8 cellular contexts compared by ENCODE assay signal in the genomic region with DNA sequence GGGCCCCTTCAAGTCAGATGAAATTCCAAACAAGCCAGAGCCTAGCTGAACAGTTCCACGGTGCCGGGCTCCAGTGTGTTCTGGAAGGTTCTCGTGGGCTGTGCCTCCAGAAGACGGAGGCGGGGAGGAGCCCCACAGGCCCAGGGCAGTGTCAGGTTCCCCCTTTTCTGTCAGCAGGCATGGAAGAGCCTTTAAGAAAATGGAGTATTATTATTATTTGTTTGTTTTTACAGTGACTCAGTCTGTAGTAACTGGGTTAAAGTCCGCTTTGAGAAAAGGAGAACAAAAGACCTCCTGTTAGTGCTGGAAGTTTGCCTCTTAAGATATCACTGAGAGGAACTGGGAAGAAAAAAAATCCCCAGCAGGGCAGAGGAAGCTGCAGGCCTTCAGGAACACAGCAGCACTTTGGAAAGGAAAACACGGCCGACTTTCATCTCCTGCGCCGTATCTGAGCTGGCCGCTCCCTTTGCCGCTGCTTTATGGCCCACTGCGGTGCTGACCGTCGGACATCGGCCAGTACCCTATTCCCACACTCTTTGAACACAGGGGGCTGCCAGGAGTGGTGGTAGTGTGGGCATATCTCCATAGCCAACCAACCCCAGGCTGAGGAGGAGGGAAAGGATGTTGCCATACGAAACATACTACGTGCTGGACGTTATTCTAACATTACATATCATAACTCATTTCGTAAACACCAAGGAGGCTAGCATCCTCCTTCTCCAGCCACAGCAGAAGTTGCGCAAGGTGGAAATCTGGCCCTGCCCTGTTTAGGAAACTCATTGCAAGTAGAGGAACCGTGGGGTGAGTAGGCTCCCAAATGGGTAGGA.
DNase-seq lines count a peak whose midpoint lies in the region; ATAC-seq and TF ChIP-seq lines count a peak whose summit lies in the region.

No MANE protein-coding gene starts in this region.

- peak overlapping the region; percentile 80 for H2AFZ ChIP-seq in ACC112 (ENCODE audit: low read length, unreplicated experiment)

- H3K4me3 Mint-ChIP-seq in naive thymus-derived CD4-positive, alpha-beta T cell: no peak overlapping the region

- H3K36me3 Mint-ChIP-seq in naive thymus-derived CD4-positive, alpha-beta T cell: peaks cover 0 to 5% (median 0%) of the 10 kb centered on the region in 5 donors

- no peaks in the 10 kb centered on the region for H3K27me3 Mint-ChIP-seq in naive thymus-derived CD4-positive, alpha-beta T cell

- H3K27ac Mint-ChIP-seq in naive thymus-derived CD4-positive, alpha-beta T cell: no peak overlapping the region

- peaks cover 7 to 18% (median 12%) of the 10 kb centered on the region in 7 donors for H3K4me1 Mint-ChIP-seq in naive thymus-derived CD4-positive, alpha-beta T cell

- TF ChIP-seq CTCF in RWPE1 (conservative IDR thresholded peaks at IDR 0.05; ENCODE audit: low read depth) (no peak), esophagus muscularis mucosa (IDR thresholded peaks at IDR 0.05) (no peak)

- DNase-seq in RWPE1 (ENCODE audit: low spot score) (peak; percentile 57), esophagus muscularis mucosa (ENCODE audit: extremely low spot score) (no peak), HK-2 (ENCODE audit: unreplicated experiment) (no peak), NCI-H146 (lab: John Stamatoyannopoulos, UW) (no peak), H7 (no peak)
- DNase-seq in naive thymus-derived CD4-positive, alpha-beta T cell: no peak

- peak; percentile 85 for ATAC-seq in naive thymus-derived CD4-positive, alpha-beta T cell
- no peak for ATAC-seq in HG02840 (IDR thresholded peaks at IDR 0.05; ENCODE audit: low FRiP score, unreplicated experiment)

- CTCF ChIA-PET in RWPE1 (lab: Yijun Ruan, JAX): interaction anchor here (0.6 kb wide), 1 partner anchor 42 kb away, joined by 3 read pairs; no protein-coding TSS in a partner anchor
- CTCF ChIA-PET in naive thymus-derived CD4-positive, alpha-beta T cell (lab: Charles Lee): no interaction called here

- TF ChIP-seq EP300 in esophagus muscularis mucosa (IDR thresholded peaks at IDR 0.05): no peak

- no peaks in the 10 kb centered on the region for H3K79me2 ChIP-seq in ACC112 (ENCODE audit: control insufficient read depth, insufficient read depth, low read length, unreplicated experiment)

- POLR2A ChIA-PET in RWPE1 (lab: Yijun Ruan, JAX; ENCODE audit: low non-redundant PET): no interaction called here
- POLR2A ChIA-PET in naive thymus-derived CD4-positive, alpha-beta T cell (lab: Charles Lee): no interaction called here

- H3K4me1 ChIP-seq in ACC112 (ENCODE audit: control insufficient read depth, insufficient read depth, low read length, unreplicated experiment): peaks cover 41% of the 10 kb centered on the region
- peaks cover 14 to 27% (median 24%) of the 10 kb centered on the region in 4 donors for H3K4me1 ChIP-seq in esophagus muscularis mucosa
- H3K4me1 ChIP-seq in naive thymus-derived CD4-positive, alpha-beta T cell (ENCODE audit: control insufficient read depth in 2 of 2, insufficient read depth in 2 of 2, low read length in 2 of 2): peaks cover 0 to 11% of the 10 kb centered on the region in 2 donors

- H3K36me3 ChIP-seq in ACC112 (ENCODE audit: insufficient read depth, low read length) (no peaks in the 10 kb centered on the region), esophagus muscularis mucosa (no peaks in the 10 kb centered on the region), H7 (replicated peaks; ENCODE audit: control insufficient read depth, insufficient read depth, low read length) (no peaks in the 10 kb centered on the region)
- no peaks in the 10 kb centered on the region for H3K36me3 ChIP-seq in naive thymus-derived CD4-positive, alpha-beta T cell (ENCODE audit: control insufficient read depth in 2 of 3, insufficient read depth in 3 of 3, low read length in 3 of 3)

- H3K9me3 Mint-ChIP-seq in naive thymus-derived CD4-positive, alpha-beta T cell: peaks cover 0 to 8% (median 0%) of the 10 kb centered on the region in 11 donors

- WGBS in esophagus muscularis mucosa: 41% methylated on average over 22 of the region's 22 CpGs

- peak overlapping the region; percentile 54 for H3K4me3 ChIP-seq in ACC112 (ENCODE audit: low read depth, low read length)
- no peak overlapping the region for H3K4me3 ChIP-seq in esophagus muscularis mucosa
- H3K4me3 ChIP-seq in naive thymus-derived CD4-positive, alpha-beta T cell (ENCODE audit: low read length): no peak overlapping the region
- H3K4me3 ChIP-seq in H7 (ENCODE audit: insufficient read depth, low read depth, low read length): no peak overlapping the region

- H3K27ac ChIP-seq in ACC112 (ENCODE audit: low read depth, low read length): peak overlapping the region; percentile 99
- peak overlapping the region; percentile 9; the same call in 1 of the 2 replicates for H3K27ac ChIP-seq in RWPE1
- peak overlapping the region; percentile 61 to 79 (median 69) for H3K27ac ChIP-seq in esophagus muscularis mucosa (replicated peaks in 1 of 4)
- no peak overlapping the region for H3K27ac ChIP-seq in naive thymus-derived CD4-positive, alpha-beta T cell (ENCODE audit: low read depth, low read length)

- TF ChIP-seq POLR2A in esophagus muscularis mucosa (IDR thresholded peaks at IDR 0.05; ENCODE audit: low read depth): no peak

- no peaks in the 10 kb centered on the region for H3K9me3 ChIP-seq in esophagus muscularis mucosa
- H3K9me3 ChIP-seq in naive thymus-derived CD4-positive, alpha-beta T cell (ENCODE audit: control insufficient read depth in 2 of 3, low read length in 3 of 3): no peaks in the 10 kb centered on the region

- H3K27me3 ChIP-seq in ACC112 (ENCODE audit: insufficient read depth, low read length) (no peaks in the 10 kb centered on the region), esophagus muscularis mucosa (no peaks in the 10 kb centered on the region), H7 (ENCODE audit: control insufficient read depth, insufficient read depth, low read length) (no peaks in the 10 kb centered on the region)
- H3K27me3 ChIP-seq in naive thymus-derived CD4-positive, alpha-beta T cell (ENCODE audit: control insufficient read depth in 2 of 2, insufficient read depth in 2 of 2, low read length in 2 of 2): no peaks in the 10 kb centered on the region

- intact Hi-C loops in esophagus muscularis mucosa (cut with DNase I): no loop called here
- intact Hi-C loops in naive thymus-derived CD4-positive, alpha-beta T cell (cut with micrococcal nuclease): no loop called here
